In the genomic region with DNA sequence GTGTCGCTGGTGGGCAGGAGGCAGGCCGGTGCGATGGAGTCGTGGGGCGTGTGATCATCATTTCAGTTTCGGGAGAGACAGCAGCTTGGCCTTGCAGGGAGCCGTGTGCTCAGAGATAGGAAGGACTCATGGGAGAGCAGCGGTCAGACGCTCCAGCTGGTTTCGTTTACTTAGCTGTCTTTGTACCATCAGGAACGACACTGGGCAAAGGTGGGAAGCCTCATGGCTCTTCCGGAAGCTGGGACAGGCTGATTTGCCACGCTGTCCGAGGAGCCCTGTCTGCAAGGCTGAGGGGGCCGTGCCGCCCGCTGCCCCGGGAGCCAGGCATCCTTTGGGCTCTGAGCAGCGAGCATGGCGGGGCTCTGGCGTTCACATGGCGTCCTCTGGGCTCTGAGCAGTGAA, we compare ENCODE assay signal across 10 cellular contexts. TPM values are rescaled to one million over a fixed set of nuclear protein-coding genes. Genes with fewer than 3 reads are reported as not detected.
A peak's percentile ranks its signal among the peaks of the same experiment; 100 is the strongest.
DNase-seq lines count a peak whose midpoint lies in the region; ATAC-seq and TF ChIP-seq lines count a peak whose summit lies in the region.
"Had no signal": no experiment of that assay in that cellular context is flagged by ENCODE, and none has a peak within 500 bp of the region (broad histone marks: within the 10 kb centered on the region; RNA-seq: fewer than 3 reads in every experiment).

No MANE protein-coding gene starts in this region.

- ATAC-seq in GM23338 (no peak), T-helper 17 cell (no peak), heart left ventricle (peak in 3 of 4 donors; percentile 3 to 17 (median 16)), sciatic nerve (peak; percentile 65), GM18867 (IDR thresholded peaks at IDR 0.05; ENCODE audit: unreplicated experiment) (no peak)
- ATAC-seq in activated naive CD4-positive, alpha-beta T cell treated with anti-CD3 and anti-CD28 coated beads, Interleukin-2, amount 50 U/mL, for 72 hours = no peak
- ATAC-seq: PC-3 had no signal

- no peaks in the 10 kb centered on the region for H3K27me3 ChIP-seq in GM23338 (ENCODE audit: insufficient read depth)
- H3K27me3 ChIP-seq in heart left ventricle = no peaks in the 10 kb centered on the region

- H3K79me2 ChIP-seq in GM23338 (replicated peaks; ENCODE audit: insufficient read depth) = no peaks in the 10 kb centered on the region

- no peaks in the 10 kb centered on the region for H3K36me3 Mint-ChIP-seq in GM23338 (ENCODE audit: low read depth)
- no peaks in the 10 kb centered on the region for H3K36me3 Mint-ChIP-seq in T-helper 17 cell (ENCODE audit: low read depth)
- H3K36me3 Mint-ChIP-seq in activated naive CD4-positive, alpha-beta T cell treated with anti-CD3 and anti-CD28 coated beads, Interleukin-2, amount 50 U/mL, for 72 hours = no peaks in the 10 kb centered on the region

- H3K27ac Mint-ChIP-seq in GM23338 (peak overlapping the region; percentile 25; the same call in 1 of the 2 replicates), T-helper 17 cell (peak overlapping the region; percentile 51)
- peak overlapping the region in 1 of 2 donors; percentile 54 for H3K27ac Mint-ChIP-seq in activated naive CD4-positive, alpha-beta T cell treated with anti-CD3 and anti-CD28 coated beads, Interleukin-2, amount 50 U/mL, for 72 hours

- H3K4me2 ChIP-seq in GM23338 = no peak overlapping the region

- no peaks in the 10 kb centered on the region for H3K9me3 Mint-ChIP-seq in GM23338
- peaks cover 0 to 7% of the 10 kb centered on the region in 2 donors for H3K9me3 Mint-ChIP-seq in activated naive CD4-positive, alpha-beta T cell treated with anti-CD3 and anti-CD28 coated beads, Interleukin-2, amount 50 U/mL, for 72 hours

- TF ChIP-seq CTCF in GM23338 (conservative IDR thresholded peaks at IDR 0.05; ENCODE audit: low read depth in 2 of 2) (no peak), heart left ventricle (IDR thresholded peaks at IDR 0.05) (no peak)

- H3K36me3 ChIP-seq in GM23338 (ENCODE audit: insufficient read depth) = no peaks in the 10 kb centered on the region
- peaks cover 0 to under 1% (median 0%) of the 10 kb centered on the region in 9 donors for H3K36me3 ChIP-seq in heart left ventricle

- H3F3A ChIP-seq in GM23338 (replicated peaks; ENCODE audit: low read depth) = no peaks in the 10 kb centered on the region

- DNase-seq in GM23338 (ENCODE audit: low spot score) (no peak), T-helper 17 cell (no peak), heart left ventricle (peak in 1 of 5 donors; percentile 62), sciatic nerve (ENCODE audit: low spot score) (no peak), H4 (ENCODE audit: low spot score) (no peak)
- no peak for DNase-seq in activated naive CD4-positive, alpha-beta T cell treated with anti-CD3 and anti-CD28 coated beads, Interleukin-2, amount 50 U/mL, for 72 hours (ENCODE audit: low spot score in 2 of 2)
- DNase-seq in activated CD4-positive, alpha-beta T cell treated with anti-CD3 and anti-CD28 coated beads, Interleukin-2, amount 50 U/mL, for 48 hours = no peak
- DNase-seq: hippocampal formation, PC-3 had no signal

- WGBS in heart left ventricle, 4 donors = 32 to 52% (median 42%) methylated on average over 8 to 22 of the region's 22 CpGs

- H3K4me1 ChIP-seq in GM23338 (ENCODE audit: insufficient read depth) (no peaks in the 10 kb centered on the region), heart left ventricle (peaks cover 18 to 91% (median 59%) of the 10 kb centered on the region in 12 donors)

- peaks cover 18% of the 10 kb centered on the region for H3K27me3 Mint-ChIP-seq in GM23338 (ENCODE audit: insufficient read depth, low read depth, poor library complexity)
- H3K27me3 Mint-ChIP-seq in T-helper 17 cell = no peaks in the 10 kb centered on the region

- H3K4me3 Mint-ChIP-seq in GM23338 (no peak overlapping the region), T-helper 17 cell (peak overlapping the region; percentile 31)

- intact Hi-C loops in heart left ventricle (cut with DNase I) (loop anchor here in 3 of 10 donors (5.0 kb wide), 3 partner anchors 34 to 76 kb away; no protein-coding TSS in a partner anchor), sciatic nerve (cut with DNase I) (no loop called here)

- H3K4me3 ChIP-seq in GM23338 (no peak overlapping the region), heart left ventricle (peak overlapping the region in 10 of 12 donors; percentile 9 to 38 (median 26))

- no peak overlapping the region for H2AFZ ChIP-seq in GM23338

- no peak for TF ChIP-seq POLR2A in heart left ventricle (IDR thresholded peaks at IDR 0.05)

- H4K20me1 ChIP-seq in GM23338 (replicated peaks; ENCODE audit: insufficient read depth) = no peaks in the 10 kb centered on the region

- no peak overlapping the region for H3K27ac ChIP-seq in GM23338 (ENCODE audit: low read depth)
- peak overlapping the region; percentile 53 to 98 (median 84) for H3K27ac ChIP-seq in heart left ventricle

- 0 out of 2 replicates have a peak, but pooled peaks cover 6% of the 10 kb centered on the region for H3K9me2 ChIP-seq in GM23338 (ENCODE audit: insufficient read depth)

- H3K9me3 ChIP-seq in T-helper 17 cell (ENCODE audit: control insufficient read depth, low read length, poor library complexity, severe bottlenecking) (no peaks in the 10 kb centered on the region), heart left ventricle (no peaks in the 10 kb centered on the region)

- H3K4me1 Mint-ChIP-seq in GM23338 (peaks cover 13% of the 10 kb centered on the region), T-helper 17 cell (peaks cover 13% of the 10 kb centered on the region)

TF ChIP-seq in GM23338, 12 proteins besides CTCF, POLR2A, EP300 and RAD21 (continues in another document):
- TF ChIP-seq POLR2AphosphoS5 (IDR thresholded peaks at IDR 0.05; ENCODE audit: low read depth) (no peak), EZH2 (IDR thresholded peaks at IDR 0.05; ENCODE audit: low read depth, unreplicated experiment) (no peak), ZNF114 (CRISPR knock-in tag; IDR thresholded peaks at IDR 0.05) (no peak), STAT1 (IDR thresholded peaks at IDR 0.05; ENCODE audit: unreplicated experiment) (no peak), ZNF331 (CRISPR knock-in tag; IDR thresholded peaks at IDR 0.05; ENCODE audit: low read depth) (no peak), NANOG (IDR thresholded peaks at IDR 0.05; ENCODE audit: borderline replicate concordance) (no peak), EZH2phosphoT487 (IDR thresholded peaks at IDR 0.05; ENCODE audit: unreplicated experiment) (no peak)

RNA-seq across cellular contexts. Expression of a gene that starts 32.7 kb away (rescaled TPM):
- 19.7 and 81.8 TPM in 2 replicates for total RNA-seq in GM23338 (2014; rRNA removed; shearing (Covaris generic))
- polyA plus RNA-seq in GM23338 (2016; fragmentation: Nextera tagmentation; extraction: Ambion mirVana) (2.7 and 3.1 TPM in 2 replicates), heart left ventricle (10 to 100 TPM; 22.4 to 53.2 TPM)
- total RNA-seq in T-helper 17 cell (10 to 100 TPM; 14.2 to 14.5 TPM), heart left ventricle (100 to 1,000 TPM in 2 of 9 donors, 10 to 100 TPM in 7; 31.2 to 122 (median 72.5) TPM), sciatic nerve (51.5 TPM)
- 3.2 and 25.4 TPM in 2 replicates for total RNA-seq in H4 (2014; rRNA removed; shearing (Covaris generic))
- total RNA-seq in activated naive CD4-positive, alpha-beta T cell treated with anti-CD3 and anti-CD28 coated beads, Interleukin-2, amount 50 U/mL, for 72 hours = 10 to 100 TPM; 33.8 to 42.4 TPM

Comparison
In these comparisons a context has a peak if more than half of its experiments do, and no peak if none do; other contexts are left out.
1. ATAC-seq: peak in heart left ventricle (3 of 4) and sciatic nerve (single experiment); none in GM23338 (single experiment), T-helper 17 cell (single experiment), activated naive CD4-positive, alpha-beta T cell treated with anti-CD3 and anti-CD28 coated beads, Interleukin-2, amount 50 U/mL, for 72 hours (0 of 2) and GM18867 (single experiment).